Comparison of ENCODE assay signal across 9 cellular contexts in the genomic region with DNA sequence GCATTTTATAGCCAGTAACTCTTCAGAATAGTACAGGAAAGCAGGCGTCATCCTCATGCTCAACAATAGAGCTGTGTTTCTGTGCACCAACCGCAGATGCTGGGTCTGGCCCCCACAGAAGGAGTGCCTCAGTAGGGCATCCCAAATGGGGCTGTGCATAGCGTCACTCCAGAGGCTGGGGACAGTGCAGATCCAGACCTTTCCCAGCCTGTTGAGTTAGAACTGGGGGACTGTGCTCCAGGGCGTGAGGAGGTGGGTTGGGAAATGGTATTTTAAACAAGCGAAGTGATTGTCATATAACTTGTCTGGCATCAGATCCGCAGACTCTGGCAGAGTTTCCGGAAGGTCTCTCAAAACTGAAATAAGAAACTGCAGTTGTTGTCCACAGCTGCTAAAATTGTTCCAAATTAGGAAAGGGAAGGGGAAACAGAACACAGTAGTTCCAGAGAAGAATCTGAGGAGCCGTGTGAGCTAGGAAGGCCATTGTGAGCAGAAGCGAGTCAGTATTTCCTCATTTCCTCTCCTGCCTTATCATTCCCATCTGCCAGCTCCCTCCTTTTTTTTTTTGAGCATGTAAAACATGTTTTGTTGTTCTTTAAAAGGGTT. TPM values are rescaled to one million over a fixed set of nuclear protein-coding genes. Genes with fewer than 3 reads are reported as not detected.
DNase-seq lines count a peak whose midpoint lies in the region; ATAC-seq and TF ChIP-seq lines count a peak whose summit lies in the region.
"Had no signal": no experiment of that assay in that cellular context is flagged by ENCODE, and none has a peak within 500 bp of the region (broad histone marks: within the 10 kb centered on the region; RNA-seq: fewer than 3 reads in every experiment).

No MANE protein-coding gene starts in this region.

- intact Hi-C loops in ovary (cut with DNase I), result loop anchor here in 1 of 4 donors (5.0 kb wide), 1 partner anchor 74 kb away; no protein-coding TSS in a partner anchor

- no peak for TF ChIP-seq POLR2A in gastroesophageal sphincter (IDR thresholded peaks at IDR 0.05)
- TF ChIP-seq POLR2A in ovary (IDR thresholded peaks at IDR 0.05), result no peak

- H3K27ac ChIP-seq in gastroesophageal sphincter (peak overlapping the region; percentile 85 to 97 (median 88)), ovary (peak overlapping the region; percentile 70 to 83)

- H3K27me3 ChIP-seq in adipocyte (replicated peaks; ENCODE audit: control insufficient read depth, insufficient read depth, low read length) (no peaks in the 10 kb centered on the region), gastroesophageal sphincter (no peaks in the 10 kb centered on the region), ovary (no peaks in the 10 kb centered on the region)

- H3K4me1 ChIP-seq in adipocyte (ENCODE audit: control insufficient read depth, insufficient read depth, low read length) (peaks cover 57% of the 10 kb centered on the region), gastroesophageal sphincter (peaks cover 13 to 94% (median 28%) of the 10 kb centered on the region in 3 donors), ovary (ENCODE audit: insufficient read depth) (peaks cover 6% of the 10 kb centered on the region)

- H3K36me3 ChIP-seq in adipocyte (ENCODE audit: control insufficient read depth, insufficient read depth, low read length, severe bottlenecking), result no peaks in the 10 kb centered on the region
- no peaks in the 10 kb centered on the region for H3K36me3 ChIP-seq in gastroesophageal sphincter
- H3K36me3 ChIP-seq in ovary, result no peaks in the 10 kb centered on the region

- H3K4me3 ChIP-seq in adipocyte (ENCODE audit: low read length), result peak overlapping the region; percentile 79
- H3K4me3 ChIP-seq in gastroesophageal sphincter, result peak overlapping the region; percentile 14 to 30
- H3K4me3 ChIP-seq in ovary, result peak overlapping the region; percentile 1

- 0 to 9% methylated on average over 7 to 9 of the region's 9 CpGs for whole genome bisulfite sequencing in gastroesophageal sphincter (ENCODE audit: low coverage in 1 of 2), 2 donors
- WGBS in ovary, 3 donors, result 3 to 9% (median 6%) methylated on average over 9 of the region's 9 CpGs

- no peak for TF ChIP-seq EP300 in gastroesophageal sphincter (IDR thresholded peaks at IDR 0.05)
- TF ChIP-seq EP300 in ovary (IDR thresholded peaks at IDR 0.05), result no peak

- peak overlapping the region; percentile 77 for H3K9ac ChIP-seq in adipocyte (ENCODE audit: low read length)

- no peak for TF ChIP-seq CTCF in AG09319 (IDR thresholded peaks at IDR 0.05; ENCODE audit: low read depth, low read length)
- peak in 1 of 4 experiments; percentile 4 for TF ChIP-seq CTCF in gastroesophageal sphincter (IDR thresholded peaks at IDR 0.05)
- TF ChIP-seq CTCF in ovary (IDR thresholded peaks at IDR 0.05), result no peak

- peak; percentile 24 for ATAC-seq in gastroesophageal sphincter
- ATAC-seq in HG03571 (IDR thresholded peaks at IDR 0.05; ENCODE audit: unreplicated experiment), result no peak
- ATAC-seq in GM18502 (IDR thresholded peaks at IDR 0.05; ENCODE audit: poor library complexity, unreplicated experiment), result no peak

- H3K9me3 ChIP-seq in adipocyte (ENCODE audit: control insufficient read depth, low read length) (no peaks in the 10 kb centered on the region), gastroesophageal sphincter (no peaks in the 10 kb centered on the region), ovary (no peaks in the 10 kb centered on the region)

- DNase-seq in AG09319 (ENCODE audit: extremely low read depth, low read depth), result peak; percentile 19
- peak; percentile 75 for DNase-seq in adipocyte (ENCODE audit: low read depth)
- peak; percentile 36 to 49 (median 46) for DNase-seq in ovary
- no peak for DNase-seq in NCI-H69 (lab: John Stamatoyannopoulos, UW)
- DNase-seq in D341Med (ENCODE audit: low spot score), result no peak
- DNase-seq: NCI-H1436 treated with DMSO at 0.1 percent for 48 hours had no signal

RNA-seq across cellular contexts. Expression of gene JAM3, which starts 52.2 kb away (rescaled TPM):
- total RNA-seq in gastroesophageal sphincter (100 to 1,000 TPM in 3 of 4 donors, 10 to 100 TPM in 1; 91.0 to 163 (median 104) TPM), ovary (10 to 100 TPM; 32.5 to 95.0 (median 72.3) TPM)
- 10 to 100 TPM; 43.1 to 86.5 TPM for polyA plus RNA-seq in ovary

Comparison
In these comparisons a context has a peak if more than half of its experiments do, and no peak if none do; other contexts are left out.
1. DNase-seq: peak in AG09319 (single experiment), adipocyte (single experiment) and ovary (5 of 5); none in NCI-H69 (single experiment) and D341Med (single experiment).
2. H3K4me3 ChIP-seq: peak in every context shown above with its lines; median percentile 79 in adipocyte; 22 in gastroesophageal sphincter; 1 in ovary.